ENCODE assay signal across 11 cellular contexts in the genomic region with DNA sequence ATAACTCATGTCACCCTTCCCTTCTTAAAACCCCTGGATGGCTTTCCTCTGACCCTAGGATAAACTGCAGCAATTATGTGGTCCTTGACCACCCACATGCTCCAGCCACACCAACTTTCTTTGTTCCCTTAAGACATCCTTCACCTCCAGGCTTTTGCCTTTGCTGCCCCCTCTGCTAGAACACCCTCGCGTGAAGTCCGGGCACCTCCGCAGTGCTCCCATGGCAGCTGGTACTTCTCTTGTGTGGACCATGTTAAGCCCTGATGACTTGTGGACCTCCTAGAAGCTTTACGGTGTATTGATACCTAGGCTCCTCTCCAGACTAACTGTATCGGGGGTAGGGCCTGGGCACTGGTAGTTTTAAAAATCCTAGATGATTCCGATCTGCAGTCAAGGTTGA. TPM values are rescaled to one million over a fixed set of nuclear protein-coding genes. Genes with fewer than 3 reads are reported as not detected.
DNase-seq lines count a peak whose midpoint lies in the region; ATAC-seq, FAIRE-seq and TF ChIP-seq lines count a peak whose summit lies in the region.
"Had no signal": no experiment of that assay in that cellular context is flagged by ENCODE, and none has a peak within 500 bp of the region (broad histone marks: within the 10 kb centered on the region; RNA-seq: fewer than 3 reads in every experiment).

No MANE protein-coding gene starts in this region.

- H3K4me1 ChIP-seq in heart left ventricle = peaks cover 0 to 25% (median 15%) of the 10 kb centered on the region in 12 donors
- H3K4me1 ChIP-seq in mononuclear cell (ENCODE audit: insufficient read depth, low read length) = peaks cover 33% of the 10 kb centered on the region
- peaks cover 0 to 15% of the 10 kb centered on the region in 2 donors for H3K4me1 ChIP-seq in kidney (ENCODE audit: control insufficient read depth in 1 of 2, insufficient read depth in 1 of 2, low read depth in 1 of 2, low read length in 2 of 2)
- H3K4me1 ChIP-seq in prostate gland (replicated peaks) = peaks cover 3% of the 10 kb centered on the region

- no peak for ATAC-seq in heart left ventricle
- ATAC-seq in left ventricle myocardium superior = no peak
- no peak for ATAC-seq in activated T-helper 17 cell treated with anti-CD3 and anti-CD28 coated beads, Interleukin-2, amount 50 U/mL, for 72 hours (replicated peaks)

- TF ChIP-seq POLR2A in heart left ventricle (IDR thresholded peaks at IDR 0.05) = no peak
- no peak for TF ChIP-seq POLR2A in prostate gland (IDR thresholded peaks at IDR 0.05)

- H3K27ac ChIP-seq in heart left ventricle = peak overlapping the region in 7 of 12 donors; percentile 51 to 76 (median 70)
- H3K27ac ChIP-seq in kidney (ENCODE audit: low read depth in 2 of 2, low read length in 2 of 2) = no peak overlapping the region
- no peak overlapping the region for H3K27ac ChIP-seq in prostate gland

- H3K9me3 ChIP-seq in heart left ventricle (no peaks in the 10 kb centered on the region), mononuclear cell (ENCODE audit: low read depth, low read length) (no peaks in the 10 kb centered on the region), kidney (ENCODE audit: control insufficient read depth in 1 of 2, low read length in 2 of 2) (no peaks in the 10 kb centered on the region), prostate gland (no peaks in the 10 kb centered on the region)

- H3K9me3 Mint-ChIP-seq in activated T-helper 17 cell treated with anti-CD3 and anti-CD28 coated beads, Interleukin-2, amount 50 U/mL, for 72 hours = no peaks in the 10 kb centered on the region
- H3K9me3 Mint-ChIP-seq in type B pancreatic cell = no peaks in the 10 kb centered on the region

- H3K27me3 ChIP-seq in heart left ventricle (peaks cover 0 to 20% (median 9%) of the 10 kb centered on the region in 9 donors), mononuclear cell (ENCODE audit: insufficient read depth, low read length) (peaks cover 22% of the 10 kb centered on the region), prostate gland (replicated peaks; ENCODE audit: insufficient read depth) (no peaks in the 10 kb centered on the region)

- H3K36me3 ChIP-seq in heart left ventricle (no peaks in the 10 kb centered on the region), kidney (ENCODE audit: control insufficient read depth in 1 of 2, insufficient read depth in 2 of 2, low read length in 2 of 2) (no peaks in the 10 kb centered on the region), prostate gland (no peaks in the 10 kb centered on the region)

- H3K4me3 Mint-ChIP-seq in activated T-helper 17 cell treated with anti-CD3 and anti-CD28 coated beads, Interleukin-2, amount 50 U/mL, for 72 hours = peak overlapping the region; percentile 87
- peak overlapping the region; percentile 89 for H3K4me3 Mint-ChIP-seq in type B pancreatic cell

- H3K27ac Mint-ChIP-seq in activated T-helper 17 cell treated with anti-CD3 and anti-CD28 coated beads, Interleukin-2, amount 50 U/mL, for 72 hours = peak overlapping the region; percentile 70
- no peak overlapping the region for H3K27ac Mint-ChIP-seq in type B pancreatic cell

- 90 to 93% (median 92%) methylated on average over 7 of the region's 7 CpGs for WGBS in heart left ventricle, 4 donors
- 90% methylated on average over 7 of the region's 7 CpGs for WGBS in prostate gland

- no peak for TF ChIP-seq CTCF in heart left ventricle (IDR thresholded peaks at IDR 0.05)
- TF ChIP-seq CTCF in type B pancreatic cell (conservative IDR thresholded peaks at IDR 0.05) = no peak
- no peak for TF ChIP-seq CTCF in kidney (IDR thresholded peaks at IDR 0.05; ENCODE audit: borderline replicate concordance, extremely low read depth, insufficient read depth)
- TF ChIP-seq CTCF in prostate gland (IDR thresholded peaks at IDR 0.05) = no peak

- no peak for FAIRE-seq in kidney (lab: Jason Lieb, UNC)

- peaks cover 5% of the 10 kb centered on the region for H3K4me1 Mint-ChIP-seq in activated T-helper 17 cell treated with anti-CD3 and anti-CD28 coated beads, Interleukin-2, amount 50 U/mL, for 72 hours
- peaks cover 13% of the 10 kb centered on the region for H3K4me1 Mint-ChIP-seq in type B pancreatic cell (ENCODE audit: unreplicated experiment)

- peaks cover 13% of the 10 kb centered on the region for H3K27me3 Mint-ChIP-seq in activated T-helper 17 cell treated with anti-CD3 and anti-CD28 coated beads, Interleukin-2, amount 50 U/mL, for 72 hours
- H3K27me3 Mint-ChIP-seq in type B pancreatic cell = peaks cover 59% of the 10 kb centered on the region

- no peak for DNase-seq in heart left ventricle
- no peak for DNase-seq in left ventricle myocardium superior
- no peak for DNase-seq in type B pancreatic cell (ENCODE audit: extremely low spot score, unreplicated experiment)
- no peak for DNase-seq in kidney
- DNase-seq in prostate gland (ENCODE audit: low spot score) = no peak
- no peak for DNase-seq in NK-92 (lab: John Stamatoyannopoulos, UW; ENCODE audit: unreplicated experiment)

- intact Hi-C loops in heart left ventricle (cut with DNase I) = no loop called here
- intact Hi-C loops in left ventricle myocardium superior (cut with micrococcal nuclease) = no loop called here
- intact Hi-C loops in kidney (cut with DNase I) = no loop called here
- intact Hi-C loops in prostate gland (cut with DNase I) = loop anchor here (5.0 kb wide), 1 partner anchor 85 kb away; no protein-coding TSS in a partner anchor

- H3K9ac ChIP-seq in kidney (ENCODE audit: low read length in 2 of 2) = no peak overlapping the region

- H3K36me3 Mint-ChIP-seq in activated T-helper 17 cell treated with anti-CD3 and anti-CD28 coated beads, Interleukin-2, amount 50 U/mL, for 72 hours (ENCODE audit: low read depth) = no peaks in the 10 kb centered on the region
- no peaks in the 10 kb centered on the region for H3K36me3 Mint-ChIP-seq in type B pancreatic cell

- H3K4me3 ChIP-seq in heart left ventricle (peak overlapping the region in 8 of 12 donors; percentile 59 to 80 (median 67)), mononuclear cell (ENCODE audit: low read length) (peak overlapping the region; percentile 53), kidney (ENCODE audit: low read length in 2 of 2) (peak overlapping the region in 1 of 2 donors; percentile 77), prostate gland (no peak overlapping the region)

RNA-seq across cellular contexts. Expression of gene ABHD1, which starts 0.8 kb away (rescaled TPM):
- total RNA-seq in heart left ventricle = 1 to 10 TPM in 8 of 9 donors, not detected in 1; 1.2 to 3.9 (median 2.0) TPM
- polyA plus RNA-seq in heart left ventricle = 1 to 10 TPM in 1 of 2 donors, under 1 TPM in 1; 0.47 to 6.2 TPM
- total RNA-seq in left ventricle myocardium superior = 2.0 TPM
- under 1 TPM; 0.17 to 0.40 TPM for total RNA-seq in activated T-helper 17 cell treated with anti-CD3 and anti-CD28 coated beads, Interleukin-2, amount 50 U/mL, for 72 hours
- total RNA-seq in mononuclear cell = 0.10 TPM
- 0.12 and 0.51 TPM in 2 replicates for total RNA-seq in type B pancreatic cell (ENCODE audit: low replicate concordance)
- 0.69 TPM for total RNA-seq in kidney
- 2.9 TPM for polyA plus RNA-seq in kidney (ENCODE audit: insufficient read depth, low read depth, low replicate concordance)
- total RNA-seq in prostate gland = 1 to 10 TPM; 4.1 to 7.0 TPM
- total RNA-seq: fibroblast of villous mesenchyme, HT1080 had no signal

RNA-seq across cellular contexts. Expression of gene CGREF1, which starts 3.9 kb away (rescaled TPM):
- total RNA-seq in heart left ventricle (1 to 10 TPM in 4 of 9 donors, under 1 TPM in 4, not detected in 1; 0.24 to 2.7 (median 1.0) TPM), left ventricle myocardium superior (0.87 TPM), mononuclear cell (0.10 TPM), type B pancreatic cell (ENCODE audit: low replicate concordance) (1.8 and 2.4 TPM in 2 replicates), kidney (3.7 TPM), prostate gland (10 to 100 TPM in 1 of 2 donors, 1 to 10 TPM in 1; 4.9 to 10.7 TPM)
- polyA plus RNA-seq in heart left ventricle (under 1 TPM; 0.67 to 0.99 TPM), kidney (ENCODE audit: insufficient read depth, low read depth, low replicate concordance) (3.8 TPM)
- total RNA-seq in activated T-helper 17 cell treated with anti-CD3 and anti-CD28 coated beads, Interleukin-2, amount 50 U/mL, for 72 hours = 1 to 10 TPM; 3.7 to 4.6 TPM

RNA-seq across cellular contexts. Expression of gene PREB, which starts 11.6 kb away (rescaled TPM):
- 10 to 100 TPM; 41.1 to 74.5 (median 48.7) TPM for total RNA-seq in heart left ventricle
- 10 to 100 TPM; 54.3 to 99.4 TPM for polyA plus RNA-seq in heart left ventricle
- 51.1 TPM for total RNA-seq in left ventricle myocardium superior
- total RNA-seq in activated T-helper 17 cell treated with anti-CD3 and anti-CD28 coated beads, Interleukin-2, amount 50 U/mL, for 72 hours = 10 to 100 TPM; 38.0 to 67.1 TPM
- 11.0 TPM for total RNA-seq in mononuclear cell
- total RNA-seq in type B pancreatic cell (ENCODE audit: low replicate concordance) = 52.3 and 53.6 TPM in 2 replicates
- 46.1 TPM for total RNA-seq in kidney
- polyA plus RNA-seq in kidney (ENCODE audit: insufficient read depth, low read depth, low replicate concordance) = 66.7 TPM
- 10 to 100 TPM; 74.0 to 88.9 TPM for total RNA-seq in prostate gland

RNA-seq across cellular contexts. Expression of gene PRR30, which starts 16.4 kb away (rescaled TPM):
- total RNA-seq in heart left ventricle (not detected), left ventricle myocardium superior (not detected), mononuclear cell (not detected), type B pancreatic cell (ENCODE audit: low replicate concordance) (not detected in 2 replicates), kidney (not detected), prostate gland (1 to 10 TPM in 1 of 2 donors, not detected in 1; 1.1 TPM)
- polyA plus RNA-seq in heart left ventricle (not detected), kidney (ENCODE audit: insufficient read depth, low read depth, low replicate concordance) (not detected)
- total RNA-seq in activated T-helper 17 cell treated with anti-CD3 and anti-CD28 coated beads, Interleukin-2, amount 50 U/mL, for 72 hours = not detected
- total RNA-seq: fibroblast of villous mesenchyme, HT1080, RPMI7951 had no signal

RNA-seq across cellular contexts. Expression of gene TCF23, which starts 26.0 kb away (rescaled TPM):
- total RNA-seq in heart left ventricle (under 1 TPM in 3 of 9 donors, not detected in 6; 0.07 to 0.85 (median 0.68) TPM), left ventricle myocardium superior (0.10 TPM), mononuclear cell (not detected), type B pancreatic cell (ENCODE audit: low replicate concordance) (not detected in 2 replicates), kidney (0.38 TPM), prostate gland (1 to 10 TPM in 1 of 2 donors, not detected in 1; 8.5 TPM)
- polyA plus RNA-seq in heart left ventricle (under 1 TPM; 0.04 TPM), kidney (ENCODE audit: insufficient read depth, low read depth, low replicate concordance) (not detected)
- not detected for total RNA-seq in activated T-helper 17 cell treated with anti-CD3 and anti-CD28 coated beads, Interleukin-2, amount 50 U/mL, for 72 hours
- total RNA-seq: fibroblast of villous mesenchyme, HT1080, RPMI7951 had no signal

Comparison
In these comparisons a context has a peak if more than half of its experiments do, and no peak if none do; other contexts are left out.
1. H3K27ac ChIP-seq: peak in heart left ventricle (7 of 12); none in kidney (0 of 2) and prostate gland (0 of 2).
2. H3K4me3 ChIP-seq: peak in heart left ventricle (8 of 12) and mononuclear cell (single experiment); none in prostate gland (0 of 2).